ENCODE assay signal across 17 cellular contexts in the genomic region with DNA sequence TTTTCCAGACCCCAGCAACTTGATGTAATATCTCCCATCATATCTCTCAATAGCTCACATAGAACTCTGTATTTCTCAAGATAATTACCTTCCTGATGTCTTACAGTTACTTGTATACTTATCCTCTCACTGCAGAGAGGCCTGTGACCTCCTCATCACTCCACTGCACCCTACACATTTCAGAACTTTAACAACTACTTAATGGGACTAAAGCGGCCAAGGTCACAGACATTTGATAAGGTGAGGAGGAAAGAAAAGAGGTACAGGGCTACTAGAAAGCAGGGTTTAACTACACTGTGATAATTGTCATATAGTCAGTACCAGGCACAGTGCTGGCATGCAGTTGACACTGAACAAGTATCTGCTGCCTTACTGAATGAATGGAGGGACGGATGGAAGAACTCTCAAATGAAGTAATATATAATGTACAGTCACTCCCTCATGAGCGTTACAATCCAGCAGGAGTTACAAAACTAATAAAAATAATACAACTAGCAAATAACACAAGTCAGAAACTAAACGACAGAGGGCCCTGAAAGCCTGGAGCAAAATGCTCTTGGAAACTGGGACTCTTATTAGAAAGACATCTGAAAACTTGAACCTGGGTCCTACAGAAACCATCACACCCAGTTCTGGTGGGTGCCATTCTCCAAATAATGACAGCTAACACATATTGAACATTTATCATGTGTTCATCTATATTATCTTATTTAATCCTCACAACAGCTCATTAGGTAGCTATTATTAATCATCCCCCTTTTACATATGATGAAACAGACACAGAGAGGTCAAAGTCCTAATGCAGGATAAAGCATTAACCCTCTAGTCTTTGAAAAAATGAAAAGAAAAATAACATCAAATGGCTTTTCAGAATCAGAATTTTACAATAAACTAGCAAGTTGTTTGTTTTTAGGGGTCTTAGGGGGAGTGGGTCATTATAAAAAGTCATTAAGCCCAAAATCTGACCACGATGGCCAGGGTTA.
"Had no signal": no experiment of that assay in that cellular context is flagged by ENCODE, and none has a peak within 500 bp of the region (broad histone marks: within the 10 kb centered on the region; RNA-seq: fewer than 3 reads in every experiment).

No MANE protein-coding gene starts in this region.

- H3K9me3 ChIP-seq: gastrocnemius medialis, left lung, psoas muscle, suprapubic skin, transverse colon had no signal

- H3K36me3 ChIP-seq: brain microvascular endothelial cell, gastrocnemius medialis, left lung, suprapubic skin, transverse colon, WERI-Rb-1 had no signal

- H3K27me3 Mint-ChIP-seq: central memory CD8-positive, alpha-beta T cell; stimulated activated naive CD8-positive, alpha-beta T cell treated with anti-CD3 and anti-CD28 coated beads, Interleukin-15, amount 100 ng/mL, for 72 hours had no signal

- H3K9me3 Mint-ChIP-seq: central memory CD8-positive, alpha-beta T cell; stimulated activated naive CD8-positive, alpha-beta T cell treated with anti-CD3 and anti-CD28 coated beads, Interleukin-15, amount 100 ng/mL, for 72 hours had no signal

- H3K4me3 Mint-ChIP-seq: central memory CD8-positive, alpha-beta T cell; stimulated activated naive CD8-positive, alpha-beta T cell treated with anti-CD3 and anti-CD28 coated beads, Interleukin-15, amount 100 ng/mL, for 72 hours had no signal

- ATAC-seq: gastrocnemius medialis; psoas muscle; right cardiac atrium; stimulated activated naive CD8-positive, alpha-beta T cell treated with anti-CD3 and anti-CD28 coated beads, Interleukin-15, amount 100 ng/mL, for 72 hours had no signal

- H3K4me3 ChIP-seq: gastrocnemius medialis, left lung, psoas muscle, suprapubic skin, transverse colon had no signal

- H3K27ac Mint-ChIP-seq: stimulated activated naive CD8-positive, alpha-beta T cell treated with anti-CD3 and anti-CD28 coated beads, Interleukin-15, amount 100 ng/mL, for 72 hours had no signal

- H3K27me3 ChIP-seq: brain microvascular endothelial cell, gastrocnemius medialis, left lung, suprapubic skin, transverse colon had no signal

- DNase-seq: activated CD4-positive, alpha-beta T cell treated with anti-CD3 and anti-CD28 coated beads for 1 hour; activated naive CD4-positive, alpha-beta T cell treated with Interleukin-2 at 50 U/mL for 16 hours; aorta; brain microvascular endothelial cell; cortex of kidney; gastrocnemius medialis; kidney; left lung; midbrain; psoas muscle; right cardiac atrium; stimulated activated naive CD8-positive, alpha-beta T cell treated with anti-CD3 and anti-CD28 coated beads, Interleukin-15, amount 100 ng/mL, for 72 hours; T-helper 2 cell; transverse colon; WERI-Rb-1 had no signal

- H3K27ac ChIP-seq: brain microvascular endothelial cell, gastrocnemius medialis, left lung, psoas muscle, suprapubic skin, transverse colon, WERI-Rb-1 had no signal
